In the genomic region with DNA sequence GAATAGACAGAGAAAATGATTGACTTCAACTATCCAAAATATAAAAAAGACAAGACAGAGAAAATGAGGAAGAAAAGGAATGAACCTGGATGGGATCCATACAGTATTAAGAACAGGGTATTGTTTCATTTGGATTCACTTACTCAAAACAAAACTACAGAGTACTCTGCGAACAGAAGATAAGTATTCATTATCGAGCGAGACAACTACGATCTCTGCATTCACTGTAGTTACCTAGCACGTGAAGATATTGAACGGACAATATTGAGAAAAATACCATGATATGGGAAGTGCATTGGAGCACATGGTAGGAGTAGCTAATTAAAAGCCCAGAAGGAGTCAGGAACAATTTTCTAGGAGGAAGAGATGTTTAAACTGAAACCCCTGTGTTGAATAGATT, we compare ENCODE assay signal across 8 cellular contexts. TPM values are rescaled to one million over a fixed set of nuclear protein-coding genes. Genes with fewer than 3 reads are reported as not detected.
A peak's percentile ranks its signal among the peaks of the same experiment; 100 is the strongest.
DNase-seq lines count a peak whose midpoint lies in the region; ATAC-seq and TF ChIP-seq lines count a peak whose summit lies in the region.

No MANE protein-coding gene starts in this region.

- WGBS in thyroid gland, 2 donors = 79 to 81% methylated on average over 6 of the region's 6 CpGs

- H3K4me1 ChIP-seq in thyroid gland = peaks cover 20 to 32% of the 10 kb centered on the region in 2 donors

- H3K27me3 ChIP-seq in thyroid gland = no peaks in the 10 kb centered on the region

- intact Hi-C loops in activated T-helper 1 cell treated with anti-CD3 and anti-CD28 coated beads, Interleukin-12 subunit alpha, Interleukin-12 subunit beta, Interleukin-2, Interleukin-4 antibody, amounts not matched to agents 30 ng/mL and 10 ng/mL and 1 ng/mL, durations not matched to agents 14 hours and 24 hours and 36 hours (cut with micrococcal nuclease) = loop anchor here (5.0 kb wide), 1 partner anchor 437 kb away; a partner anchor contains a TSS
- intact Hi-C loops in thyroid gland (cut with DNase I) = loop anchor here (5.0 to 10.0 kb wide), 2 partner anchors 50 to 103 kb away; no protein-coding TSS in a partner anchor

- H3K4me3 Mint-ChIP-seq in activated T-cell treated with anti-CD3 and anti-CD28 coated beads, Interleukin-2, amount 50 U/mL, for 4 hours = peak overlapping the region; percentile 91
- peak overlapping the region; percentile 97 for H3K4me3 Mint-ChIP-seq in activated T-helper 1 cell treated with anti-CD3 and anti-CD28 coated beads, Interleukin-12 subunit alpha, Interleukin-12 subunit beta, Interleukin-2, Interleukin-4 antibody, amounts not matched to agents 30 ng/mL and 10 ng/mL and 1 ng/mL, durations not matched to agents 14 hours and 24 hours and 36 hours

- DNase-seq in activated T-cell treated with anti-CD3 and anti-CD28 coated beads, Interleukin-2, amount 50 U/mL, for 4 hours = no peak
- DNase-seq in activated T-cell treated with anti-CD3 and anti-CD28 coated beads for 4 hours (no peak), left kidney (ENCODE audit: low read depth, low spot score) (peak; percentile 22), thyroid gland (no peak), COR-L47 (lab: John Stamatoyannopoulos, UW) (no peak)
- DNase-seq in activated T-helper 1 cell treated with anti-CD3 and anti-CD28 coated beads, Interleukin-12 subunit alpha, Interleukin-12 subunit beta, Interleukin-2, Interleukin-4 antibody, amounts not matched to agents 30 ng/mL and 10 ng/mL and 1 ng/mL, durations not matched to agents 14 hours and 24 hours and 36 hours (ENCODE audit: low spot score) = no peak

- ATAC-seq in activated T-cell treated with anti-CD3 and anti-CD28 coated beads, Interleukin-2, amount 50 U/mL, for 4 hours = no peak
- ATAC-seq in HG03354 (IDR thresholded peaks at IDR 0.05; ENCODE audit: poor library complexity, severe bottlenecking, unreplicated experiment) (no peak), GM19035 (IDR thresholded peaks at IDR 0.05; ENCODE audit: unreplicated experiment) (no peak)

- H3K27ac ChIP-seq in thyroid gland = no peak overlapping the region

- H3K27ac Mint-ChIP-seq in activated T-helper 1 cell treated with anti-CD3 and anti-CD28 coated beads, Interleukin-12 subunit alpha, Interleukin-12 subunit beta, Interleukin-2, Interleukin-4 antibody, amounts not matched to agents 30 ng/mL and 10 ng/mL and 1 ng/mL, durations not matched to agents 14 hours and 24 hours and 36 hours = peak overlapping the region; percentile 69

- H3K27me3 Mint-ChIP-seq in activated T-cell treated with anti-CD3 and anti-CD28 coated beads, Interleukin-2, amount 50 U/mL, for 4 hours (ENCODE audit: low read depth) = no peaks in the 10 kb centered on the region
- H3K27me3 Mint-ChIP-seq in activated T-helper 1 cell treated with anti-CD3 and anti-CD28 coated beads, Interleukin-12 subunit alpha, Interleukin-12 subunit beta, Interleukin-2, Interleukin-4 antibody, amounts not matched to agents 30 ng/mL and 10 ng/mL and 1 ng/mL, durations not matched to agents 14 hours and 24 hours and 36 hours (ENCODE audit: insufficient read depth) = no peaks in the 10 kb centered on the region

- H3K9me3 ChIP-seq in thyroid gland = no peaks in the 10 kb centered on the region

- TF ChIP-seq POLR2A in thyroid gland (IDR thresholded peaks at IDR 0.05) = no peak

- H3K36me3 Mint-ChIP-seq in activated T-cell treated with anti-CD3 and anti-CD28 coated beads, Interleukin-2, amount 50 U/mL, for 4 hours (ENCODE audit: insufficient read depth) = peaks cover 7% of the 10 kb centered on the region
- H3K36me3 Mint-ChIP-seq in activated T-helper 1 cell treated with anti-CD3 and anti-CD28 coated beads, Interleukin-12 subunit alpha, Interleukin-12 subunit beta, Interleukin-2, Interleukin-4 antibody, amounts not matched to agents 30 ng/mL and 10 ng/mL and 1 ng/mL, durations not matched to agents 14 hours and 24 hours and 36 hours (ENCODE audit: low read depth) = peaks cover 13% of the 10 kb centered on the region

- H3K36me3 ChIP-seq in thyroid gland = no peaks in the 10 kb centered on the region

- peaks cover 63% of the 10 kb centered on the region for H3K4me1 Mint-ChIP-seq in activated T-cell treated with anti-CD3 and anti-CD28 coated beads, Interleukin-2, amount 50 U/mL, for 4 hours (ENCODE audit: low read depth)
- H3K4me1 Mint-ChIP-seq in activated T-helper 1 cell treated with anti-CD3 and anti-CD28 coated beads, Interleukin-12 subunit alpha, Interleukin-12 subunit beta, Interleukin-2, Interleukin-4 antibody, amounts not matched to agents 30 ng/mL and 10 ng/mL and 1 ng/mL, durations not matched to agents 14 hours and 24 hours and 36 hours (ENCODE audit: low read depth) = peaks cover 59% of the 10 kb centered on the region

- peak overlapping the region in 2 of 3 donors; percentile 63 to 70 for H3K4me3 ChIP-seq in thyroid gland (replicated peaks in 1 of 3)

- no peak for TF ChIP-seq CTCF in thyroid gland (IDR thresholded peaks at IDR 0.05)

- H3K9me3 Mint-ChIP-seq in activated T-cell treated with anti-CD3 and anti-CD28 coated beads, Interleukin-2, amount 50 U/mL, for 4 hours = no peaks in the 10 kb centered on the region
- H3K9me3 Mint-ChIP-seq in activated T-helper 1 cell treated with anti-CD3 and anti-CD28 coated beads, Interleukin-12 subunit alpha, Interleukin-12 subunit beta, Interleukin-2, Interleukin-4 antibody, amounts not matched to agents 30 ng/mL and 10 ng/mL and 1 ng/mL, durations not matched to agents 14 hours and 24 hours and 36 hours = no peaks in the 10 kb centered on the region

RNA-seq across cellular contexts. Expression of a gene that starts 1.0 kb away (rescaled TPM):
- 10 to 100 TPM; 42.7 to 52.4 (median 45.9) TPM for total RNA-seq in activated T-cell treated with anti-CD3 and anti-CD28 coated beads, Interleukin-2, amount 50 U/mL, for 4 hours
- total RNA-seq in activated T-helper 1 cell treated with anti-CD3 and anti-CD28 coated beads, Interleukin-12 subunit alpha, Interleukin-12 subunit beta, Interleukin-2, Interleukin-4 antibody, amounts not matched to agents 30 ng/mL and 10 ng/mL and 1 ng/mL, durations not matched to agents 14 hours and 24 hours and 36 hours = 63.1 and 63.3 TPM in 2 replicates
- total RNA-seq in thyroid gland = 10 to 100 TPM; 25.2 to 40.3 (median 34.0) TPM
